In the genomic region with DNA sequence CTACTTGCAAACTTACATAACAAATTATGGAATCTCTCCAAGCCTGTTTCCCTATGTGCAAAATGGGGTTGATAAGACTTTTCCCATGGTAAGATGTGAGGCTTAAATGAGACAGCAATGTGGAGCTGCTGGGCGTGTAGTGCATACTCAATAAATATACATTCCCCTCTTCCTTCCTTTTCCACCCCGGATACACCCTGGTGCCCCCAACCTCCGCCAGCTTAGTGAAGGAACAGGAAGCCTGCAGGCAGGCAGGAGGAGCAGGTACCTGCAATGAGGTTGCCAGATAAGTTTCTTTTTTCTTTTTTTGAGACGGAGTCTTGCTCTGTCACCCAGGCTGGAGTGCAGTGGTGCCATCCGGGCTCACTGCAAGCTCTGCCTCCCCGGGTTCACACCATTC, we compare ENCODE assay signal across 28 cellular contexts. TPM values are rescaled to one million over a fixed set of nuclear protein-coding genes. Genes with fewer than 3 reads are reported as not detected.
DNase-seq lines count a peak whose midpoint lies in the region; ATAC-seq and TF ChIP-seq lines count a peak whose summit lies in the region.
"Had no signal": no experiment of that assay in that cellular context is flagged by ENCODE, and none has a peak within 500 bp of the region (broad histone marks: within the 10 kb centered on the region; RNA-seq: fewer than 3 reads in every experiment).

No MANE protein-coding gene starts in this region.

- H3K79me2 ChIP-seq in smooth muscle cell (ENCODE audit: low read depth) = no peaks in the 10 kb centered on the region
- H3K79me2 ChIP-seq: parathyroid adenoma had no signal

- WGBS in gastroesophageal sphincter (ENCODE audit: low coverage in 1 of 2), 2 donors = 59% methylated on average over 5 of the region's 6 CpGs; no CpG with 5 or more reads in 1 of the 2 donors
- WGBS in smooth muscle cell (ENCODE audit: low lambda C conversion rate) = 80% methylated on average over 6 of the region's 6 CpGs

- H3K9me3 ChIP-seq in ascending aorta = no peaks in the 10 kb centered on the region
- no peaks in the 10 kb centered on the region for H3K9me3 ChIP-seq in gastroesophageal sphincter
- H3K9me3 ChIP-seq in smooth muscle cell (replicated peaks; ENCODE audit: low read depth) = no peaks in the 10 kb centered on the region
- no peaks in the 10 kb centered on the region for H3K9me3 ChIP-seq in uterus
- H3K9me3 ChIP-seq: Caco-2, testis had no signal

- intact Hi-C loops in ascending aorta (cut with DNase I) = no loop called here
- intact Hi-C loops in uterus (cut with DNase I; ENCODE audit: low total_unique reads) = no loop called here

- H3K27me3 ChIP-seq in ascending aorta (no peaks in the 10 kb centered on the region), gastroesophageal sphincter (no peaks in the 10 kb centered on the region), smooth muscle cell (ENCODE audit: low read depth) (no peaks in the 10 kb centered on the region), uterus (no peaks in the 10 kb centered on the region)
- H3K27me3 ChIP-seq: neural progenitor cell, testis had no signal

- no peak for TF ChIP-seq POLR2A in gastroesophageal sphincter (IDR thresholded peaks at IDR 0.05)
- no peak for TF ChIP-seq POLR2A in uterus (IDR thresholded peaks at IDR 0.05)

- TF ChIP-seq CTCF in ascending aorta (IDR thresholded peaks at IDR 0.05) (no peak), gastroesophageal sphincter (IDR thresholded peaks at IDR 0.05) (no peak), smooth muscle cell (IDR thresholded peaks at IDR 0.05; ENCODE audit: borderline replicate concordance, insufficient read depth, poor library complexity, severe bottlenecking) (no peak), uterus (IDR thresholded peaks at IDR 0.05) (no peak)

- H3K4me2 ChIP-seq in smooth muscle cell = peak overlapping the region; percentile 8
- H3K4me2 ChIP-seq: neural progenitor cell had no signal

- no peak for TF ChIP-seq EP300 in gastroesophageal sphincter (IDR thresholded peaks at IDR 0.05)

- H3F3A ChIP-seq in smooth muscle cell (ENCODE audit: low read depth) = peaks cover 27% of the 10 kb centered on the region

- peak overlapping the region in 1 of 2 donors; percentile 54 for H3K4me3 ChIP-seq in ascending aorta
- H3K4me3 ChIP-seq in gastroesophageal sphincter = peak overlapping the region in 1 of 2 donors; percentile 37
- no peak overlapping the region for H3K4me3 ChIP-seq in smooth muscle cell
- no peak overlapping the region for H3K4me3 ChIP-seq in uterus
- H3K4me3 ChIP-seq: lung, neural progenitor cell, testis had no signal

- peak overlapping the region; percentile 75 to 91 for H3K27ac ChIP-seq in ascending aorta
- peak overlapping the region; percentile 88 to 92 (median 90) for H3K27ac ChIP-seq in gastroesophageal sphincter
- no peak overlapping the region for H3K27ac ChIP-seq in smooth muscle cell (ENCODE audit: low read depth)
- H3K27ac ChIP-seq in uterus = peak overlapping the region; percentile 8 to 67
- H3K27ac ChIP-seq: C4-2B, neural progenitor cell, parathyroid adenoma had no signal

- H3K4me1 ChIP-seq in ascending aorta = peaks cover 5 to 24% of the 10 kb centered on the region in 2 donors
- peaks cover 3 to 74% (median 12%) of the 10 kb centered on the region in 3 donors for H3K4me1 ChIP-seq in gastroesophageal sphincter
- peaks cover 25% of the 10 kb centered on the region for H3K4me1 ChIP-seq in smooth muscle cell (ENCODE audit: low read depth)
- H3K4me1 ChIP-seq in uterus = peaks cover 0 to 4% of the 10 kb centered on the region in 2 donors
- H3K4me1 ChIP-seq: Caco-2, parathyroid adenoma had no signal

- ATAC-seq in gastroesophageal sphincter (no peak), HG03457 (IDR thresholded peaks at IDR 0.05; ENCODE audit: unreplicated experiment) (no peak)
- ATAC-seq: activated CD8-positive, alpha-beta T cell treated with anti-CD3 and anti-CD28 coated beads, Interleukin-2, amount 10 ng/mL, durations not matched to agents 7 days and 5 days; sciatic nerve; stimulated activated memory B cell treated with anti-CD40 and anti-IgM and Interleukin-4, amounts not matched to agents 10 μg/mL and 1 μg/mL and 100 μg/mL, for 72 hours; T-helper 17 cell had no signal

- no peaks in the 10 kb centered on the region for H3K36me3 ChIP-seq in ascending aorta
- H3K36me3 ChIP-seq in gastroesophageal sphincter = peaks cover 0 to 9% of the 10 kb centered on the region in 2 donors
- no peaks in the 10 kb centered on the region for H3K36me3 ChIP-seq in smooth muscle cell (ENCODE audit: low read depth)
- no peaks in the 10 kb centered on the region for H3K36me3 ChIP-seq in uterus
- H3K36me3 ChIP-seq: neural progenitor cell had no signal

- H4K20me1 ChIP-seq in smooth muscle cell (ENCODE audit: low read depth) = no peaks in the 10 kb centered on the region

- no peak overlapping the region for H3K9ac ChIP-seq in smooth muscle cell (ENCODE audit: low read depth)
- H3K9ac ChIP-seq: neural progenitor cell, parathyroid adenoma had no signal

- DNase-seq in ascending aorta (ENCODE audit: low spot score in 2 of 2) (no peak), smooth muscle cell (lab: John Stamatoyannopoulos, UW; ENCODE audit: unreplicated experiment) (no peak), uterus (no peak), DMS53 treated with DMSO at 0.1 percent for 48 hours (lab: John Stamatoyannopoulos, UW; ENCODE audit: unreplicated experiment) (no peak), HT-29 (ENCODE audit: low spot score) (no peak)
- DNase-seq: activated CD8-positive, alpha-beta T cell treated with anti-CD3 and anti-CD28 coated beads, Interleukin-2, amount 10 ng/mL, durations not matched to agents 7 days and 5 days; aorta; Caco-2; caudate nucleus; DMS79; kidney; MV-4-11; NCI-H446; NCI-H774; stimulated activated CD4-positive, alpha-beta T cell treated with anti-CD3 and anti-CD28 coated beads, Interleukin-4, amount 100 ng/mL, for 4 hours; T-helper 17 cell; testis had no signal

- no peak overlapping the region for H2AFZ ChIP-seq in smooth muscle cell (ENCODE audit: low read depth)
- H2AFZ ChIP-seq: parathyroid adenoma had no signal

RNA-seq across cellular contexts. Expression of gene C17orf50, which starts 14.9 kb away (rescaled TPM):
- total RNA-seq in ascending aorta = not detected
- not detected for total RNA-seq in gastroesophageal sphincter
- not detected in 2 replicates for total RNA-seq in smooth muscle cell
- polyA plus RNA-seq in smooth muscle cell = 0.33 TPM in 1 of 2 replicates, not detected in the other
- total RNA-seq in uterus = not detected
- not detected in 2 replicates for total RNA-seq in HT-29 (2014; rRNA removed; shearing (Covaris generic))
- total RNA-seq: activated CD8-positive, alpha-beta T cell treated with anti-CD3 and anti-CD28 coated beads, Interleukin-2, amount 10 ng/mL, durations not matched to agents 7 days and 5 days; activated T-helper 2 cell treated with anti-CD3 and anti-CD28 coated beads, Interferon-gamma antibody, Interleukin-2, Interleukin-4, amounts not matched to agents 10 μg/mL and 5 μg/mL and 100 μg/mL, durations not matched to agents 14 hours and 24 hours and 36 hours; aorta; Caco-2; dermis microvascular lymphatic vessel endothelial cell; kidney; mononuclear cell; sciatic nerve; T-helper 17 cell had no signal
- polyA plus RNA-seq: aorta had no signal

RNA-seq across cellular contexts. Expression of gene MMP28, which starts 19.9 kb away (rescaled TPM):
- total RNA-seq in ascending aorta (44.6 TPM), gastroesophageal sphincter (100 to 1,000 TPM in 2 of 4 donors, 10 to 100 TPM in 2; 78.4 to 139 (median 97.3) TPM), smooth muscle cell (38.0 and 50.0 TPM in 2 replicates), uterus (10 to 100 TPM in 3 of 4 donors, 1 to 10 TPM in 1; 2.9 to 58.4 (median 11.0) TPM)
- 25.7 and 51.4 TPM in 2 replicates for polyA plus RNA-seq in smooth muscle cell
- 0.18 and 0.25 TPM in 2 replicates for total RNA-seq in HT-29 (2014; rRNA removed; shearing (Covaris generic))
- total RNA-seq: activated CD8-positive, alpha-beta T cell treated with anti-CD3 and anti-CD28 coated beads, Interleukin-2, amount 10 ng/mL, durations not matched to agents 7 days and 5 days; activated T-helper 2 cell treated with anti-CD3 and anti-CD28 coated beads, Interferon-gamma antibody, Interleukin-2, Interleukin-4, amounts not matched to agents 10 μg/mL and 5 μg/mL and 100 μg/mL, durations not matched to agents 14 hours and 24 hours and 36 hours; Caco-2 had no signal

RNA-seq across cellular contexts. Expression of gene GAS2L2, which starts 22.5 kb away (rescaled TPM):
- total RNA-seq in ascending aorta = not detected
- 1 to 10 TPM in 1 of 4 donors, not detected in 3; 1.5 TPM for total RNA-seq in gastroesophageal sphincter
- total RNA-seq in smooth muscle cell = not detected in 2 replicates
- not detected in 2 replicates for polyA plus RNA-seq in smooth muscle cell
- under 1 TPM in 1 of 4 donors, not detected in 3; 0.69 TPM for total RNA-seq in uterus
- total RNA-seq in HT-29 (2014; rRNA removed; shearing (Covaris generic)) = 0.52 and 0.56 TPM in 2 replicates
- total RNA-seq: activated CD8-positive, alpha-beta T cell treated with anti-CD3 and anti-CD28 coated beads, Interleukin-2, amount 10 ng/mL, durations not matched to agents 7 days and 5 days; activated T-helper 2 cell treated with anti-CD3 and anti-CD28 coated beads, Interferon-gamma antibody, Interleukin-2, Interleukin-4, amounts not matched to agents 10 μg/mL and 5 μg/mL and 100 μg/mL, durations not matched to agents 14 hours and 24 hours and 36 hours; aorta; Caco-2; dermis microvascular lymphatic vessel endothelial cell; kidney; T-helper 17 cell had no signal

RNA-seq across cellular contexts. Expression of gene TAF15, which starts 33.7 kb away (rescaled TPM):
- total RNA-seq in ascending aorta (49.6 TPM), gastroesophageal sphincter (100 to 1,000 TPM in 2 of 4 donors, 10 to 100 TPM in 2; 58.2 to 144 (median 109) TPM), smooth muscle cell (25.5 and 33.3 TPM in 2 replicates), uterus (100 to 1,000 TPM in 3 of 4 donors, 10 to 100 TPM in 1; 68.5 to 167 (median 113) TPM)
- polyA plus RNA-seq in smooth muscle cell = 4.2 and 8.1 TPM in 2 replicates
- total RNA-seq in HT-29 (2014; rRNA removed; shearing (Covaris generic)) = 83.7 and 99.8 TPM in 2 replicates

RNA-seq across cellular contexts. Expression of gene RASL10B, which starts 44.1 kb away (rescaled TPM):
- total RNA-seq in ascending aorta (9.9 TPM), gastroesophageal sphincter (10 to 100 TPM in 3 of 4 donors, 1 to 10 TPM in 1; 4.2 to 25.9 (median 15.4) TPM), smooth muscle cell (6.8 and 8.2 TPM in 2 replicates), uterus (1 to 10 TPM in 3 of 4 donors, under 1 TPM in 1; 0.77 to 5.6 (median 3.3) TPM)
- polyA plus RNA-seq in smooth muscle cell = 11.0 and 18.6 TPM in 2 replicates
- 6.4 and 7.5 TPM in 2 replicates for total RNA-seq in HT-29 (2014; rRNA removed; shearing (Covaris generic))
